In genomic region chr13:37769545-37769944, GRCh38 we compare ENCODE assay signal across 21 cellular contexts.
"Had no signal": no experiment of that assay in that cellular context is flagged by ENCODE, and none has a peak within 500 bp of the region (broad histone marks: within the 10 kb centered on the region; RNA-seq: fewer than 3 reads in every experiment).

No MANE protein-coding gene starts in this region.

- H3K4me2 ChIP-seq: KMS-11 had no signal

- H3K36me3 ChIP-seq: Peyer's patch, SJCRH30 had no signal

- H3K9me3 ChIP-seq: Peyer's patch, SJCRH30 had no signal

- DNase-seq: MV-4-11, NCI-H1048, NCI-H1105, NCI-H1436 treated with DMSO at 0.1 percent for 48 hours, NCI-H1694, NCI-H187 treated with DMSO at 0.1 percent for 48 hours, NCI-H2029 treated with DMSO at 0.1 percent for 48 hours, NCI-H2171 treated with DMSO at 0.1 percent for 48 hours, NCI-H345, NCI-H446 treated with DMSO at 0.1 percent for 48 hours, NCI-H510A treated with DMSO at 0.1 percent for 48 hours, NCI-H82, Peyer's patch, SHP77 treated with DMSO at 0.1 percent for 48 hours had no signal

- FAIRE-seq: HTR-8/SVneo had no signal

- H3K27me3 ChIP-seq: Peyer's patch, SJCRH30 had no signal

- H3K9ac ChIP-seq: KMS-11 had no signal

- H3K4me3 ChIP-seq: Peyer's patch, SJCRH30 had no signal

- H3K27ac ChIP-seq: HL-60, KMS-11, Peyer's patch, SJCRH30 had no signal

- H3K4me1 ChIP-seq: Peyer's patch, SJCRH30 had no signal

- ATAC-seq: PC-3, Right ventricle myocardium inferior, SK-N-SH treated with all-trans-retinoic acid at 6 μM for 48 hours had no signal
